In genomic region chr1:156493154-156493631, GRCh38 we compare ENCODE assay signal across 8 cellular contexts. TPM values are rescaled to one million over a fixed set of nuclear protein-coding genes. Genes with fewer than 3 reads are reported as not detected.
DNase-seq lines count a peak whose midpoint lies in the region; ATAC-seq and TF ChIP-seq lines count a peak whose summit lies in the region.

No MANE protein-coding gene starts in this region.

- peak overlapping the region; percentile 48 for H3K27ac Mint-ChIP-seq in activated CD4-positive, alpha-beta T cell treated with anti-CD3 and anti-CD28 coated beads, Interleukin-2, amount 10 ng/mL, durations not matched to agents 24 days and 14 days
- H3K27ac Mint-ChIP-seq in WTC11 = 0 out of 2 replicates have a peak overlapping the region, but pooled peaks have one; percentile 24

- H3K4me1 ChIP-seq in left lung = peaks cover 93 to 100% of the 10 kb centered on the region in 2 donors
- H3K4me1 ChIP-seq in testis = peaks cover 98% of the 10 kb centered on the region

- ATAC-seq in WTC11 = no peak
- ATAC-seq in left lung = peak; percentile 29

- POLR2A ChIA-PET in WTC11 (lab: Charles Lee) = interaction anchor here (0.6 to 1.2 kb wide), 2 partner anchors 11 to 159 kb away, joined by 4 read pairs; no protein-coding TSS in a partner anchor

- H3K4me3 Mint-ChIP-seq in activated CD4-positive, alpha-beta T cell treated with anti-CD3 and anti-CD28 coated beads, Interleukin-2, amount 10 ng/mL, durations not matched to agents 24 days and 14 days = no peak overlapping the region
- no peak overlapping the region for H3K4me3 Mint-ChIP-seq in WTC11

- 32 to 37% methylated on average over 11 of the region's 11 CpGs for WGBS in testis, 2 donors

- H3K9me3 ChIP-seq in left lung (no peaks in the 10 kb centered on the region), testis (no peaks in the 10 kb centered on the region)

- intact Hi-C loops in activated CD4-positive, alpha-beta T cell treated with anti-CD3 and anti-CD28 coated beads, Interleukin-2, amount 10 ng/mL, durations not matched to agents 24 days and 14 days (cut with micrococcal nuclease) = no loop called here
- intact Hi-C loops in left lung (cut with DNase I) (no loop called here), testis (cut with DNase I; ENCODE audit: low total_unique reads) (no loop called here)

- H3K4me3 ChIP-seq in left lung (no peak overlapping the region), testis (no peak overlapping the region)

- no peaks in the 10 kb centered on the region for H3K27me3 ChIP-seq in left lung
- H3K27me3 ChIP-seq in testis = no peaks in the 10 kb centered on the region

- H3K36me3 ChIP-seq in left lung (no peaks in the 10 kb centered on the region), testis (ENCODE audit: low read depth, missing control alignments) (no peaks in the 10 kb centered on the region)

- peaks cover 34% of the 10 kb centered on the region for H3K36me3 Mint-ChIP-seq in activated CD4-positive, alpha-beta T cell treated with anti-CD3 and anti-CD28 coated beads, Interleukin-2, amount 10 ng/mL, durations not matched to agents 24 days and 14 days (ENCODE audit: low read depth)
- no peaks in the 10 kb centered on the region for H3K36me3 Mint-ChIP-seq in WTC11

- H3K27me3 Mint-ChIP-seq in activated CD4-positive, alpha-beta T cell treated with anti-CD3 and anti-CD28 coated beads, Interleukin-2, amount 10 ng/mL, durations not matched to agents 24 days and 14 days = no peaks in the 10 kb centered on the region
- H3K27me3 Mint-ChIP-seq in WTC11 (ENCODE audit: low read depth) = no peaks in the 10 kb centered on the region

- peaks cover 81% of the 10 kb centered on the region for H3K4me1 Mint-ChIP-seq in activated CD4-positive, alpha-beta T cell treated with anti-CD3 and anti-CD28 coated beads, Interleukin-2, amount 10 ng/mL, durations not matched to agents 24 days and 14 days
- H3K4me1 Mint-ChIP-seq in WTC11 = peaks cover 95% of the 10 kb centered on the region

- DNase-seq in activated CD4-positive, alpha-beta T cell treated with anti-CD3 and anti-CD28 coated beads, Interleukin-2, amount 10 ng/mL, durations not matched to agents 24 days and 14 days = no peak
- no peak for DNase-seq in activated CD4-positive, alpha-beta T cell treated with anti-CD3 and anti-CD28 coated beads, Interleukin-2, amount 50 U/mL, for 1 hour
- no peak for DNase-seq in WTC11 (ENCODE audit: low spot score)
- DNase-seq in left lung = no peak
- no peak for DNase-seq in testis
- no peak for DNase-seq in DMS153 (lab: John Stamatoyannopoulos, UW)
- no peak for DNase-seq in hippocampal formation (lab: John Stamatoyannopoulos, UW)
- no peak for DNase-seq in NCI-H510A (lab: John Stamatoyannopoulos, UW)

- TF ChIP-seq CTCF in WTC11 (IDR thresholded peaks at IDR 0.05) = no peak
- no peak for TF ChIP-seq CTCF in left lung (IDR thresholded peaks at IDR 0.05)
- no peak for TF ChIP-seq CTCF in testis (IDR thresholded peaks at IDR 0.05)

- no peak for TF ChIP-seq POLR2A in testis (IDR thresholded peaks at IDR 0.05)

- H3K27ac ChIP-seq in left lung (peak overlapping the region; percentile 24 to 72), testis (peak overlapping the region; percentile 31 to 71)

- no peaks in the 10 kb centered on the region for H3K9me3 Mint-ChIP-seq in activated CD4-positive, alpha-beta T cell treated with anti-CD3 and anti-CD28 coated beads, Interleukin-2, amount 10 ng/mL, durations not matched to agents 24 days and 14 days
- H3K9me3 Mint-ChIP-seq in WTC11 = no peaks in the 10 kb centered on the region

- CTCF ChIA-PET in WTC11 (lab: Charles Lee) = interaction anchor here (0.8 to 6.0 kb wide), 4 partner anchors 10 to 107 kb away, joined by 3 to 145 read pairs (median 42); partner anchors contain the start of gene MEF2D

TF ChIP-seq in WTC11, 78 proteins besides CTCF, POLR2A, EP300 and RAD21 (continues in another document):
- no peak for TF ChIP-seq RORB (CRISPR knock-in tag; IDR thresholded peaks at IDR 0.05)
- TF ChIP-seq EMX1 (CRISPR knock-in tag; IDR thresholded peaks at IDR 0.05) = no peak
- no peak for TF ChIP-seq SMAD4 (CRISPR knock-in tag; IDR thresholded peaks at IDR 0.05)
- no peak for TF ChIP-seq FOXP4 (CRISPR knock-in tag; IDR thresholded peaks at IDR 0.05)
- TF ChIP-seq, protein P1, sequence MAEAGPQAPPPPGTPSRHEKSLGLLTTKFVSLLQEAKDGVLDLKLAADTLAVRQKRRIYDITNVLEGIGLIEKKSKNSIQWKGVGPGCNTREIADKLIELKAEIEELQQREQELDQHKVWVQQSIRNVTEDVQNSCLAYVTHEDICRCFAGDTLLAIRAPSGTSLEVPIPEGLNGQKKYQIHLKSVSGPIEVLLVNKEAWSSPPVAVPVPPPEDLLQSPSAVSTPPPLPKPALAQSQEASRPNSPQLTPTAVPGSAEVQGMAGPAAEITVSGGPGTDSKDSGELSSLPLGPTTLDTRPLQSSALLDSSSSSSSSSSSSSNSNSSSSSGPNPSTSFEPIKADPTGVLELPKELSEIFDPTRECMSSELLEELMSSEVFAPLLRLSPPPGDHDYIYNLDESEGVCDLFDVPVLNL (CRISPR knock-in tag; IDR thresholded peaks at IDR 0.05; ENCODE audit: borderline replicate concordance, low read depth) = no peak
- TF ChIP-seq SOX15 (CRISPR knock-in tag; IDR thresholded peaks at IDR 0.05) = no peak
- no peak for TF ChIP-seq ZNF281 (CRISPR knock-in tag; IDR thresholded peaks at IDR 0.05)
- TF ChIP-seq, protein P2, sequence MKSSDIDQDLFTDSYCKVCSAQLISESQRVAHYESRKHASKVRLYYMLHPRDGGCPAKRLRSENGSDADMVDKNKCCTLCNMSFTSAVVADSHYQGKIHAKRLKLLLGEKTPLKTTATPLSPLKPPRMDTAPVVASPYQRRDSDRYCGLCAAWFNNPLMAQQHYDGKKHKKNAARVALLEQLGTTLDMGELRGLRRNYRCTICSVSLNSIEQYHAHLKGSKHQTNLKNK (CRISPR knock-in tag; IDR thresholded peaks at IDR 0.05) = no peak
- TF ChIP-seq CREM (CRISPR knock-in tag; IDR thresholded peaks at IDR 0.05) = no peak
- TF ChIP-seq, protein P3, sequence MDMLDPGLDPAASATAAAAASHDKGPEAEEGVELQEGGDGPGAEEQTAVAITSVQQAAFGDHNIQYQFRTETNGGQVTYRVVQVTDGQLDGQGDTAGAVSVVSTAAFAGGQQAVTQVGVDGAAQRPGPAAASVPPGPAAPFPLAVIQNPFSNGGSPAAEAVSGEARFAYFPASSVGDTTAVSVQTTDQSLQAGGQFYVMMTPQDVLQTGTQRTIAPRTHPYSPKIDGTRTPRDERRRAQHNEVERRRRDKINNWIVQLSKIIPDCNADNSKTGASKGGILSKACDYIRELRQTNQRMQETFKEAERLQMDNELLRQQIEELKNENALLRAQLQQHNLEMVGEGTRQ (CRISPR knock-in tag; IDR thresholded peaks at IDR 0.05) = no peak
- TF ChIP-seq, protein P4, sequence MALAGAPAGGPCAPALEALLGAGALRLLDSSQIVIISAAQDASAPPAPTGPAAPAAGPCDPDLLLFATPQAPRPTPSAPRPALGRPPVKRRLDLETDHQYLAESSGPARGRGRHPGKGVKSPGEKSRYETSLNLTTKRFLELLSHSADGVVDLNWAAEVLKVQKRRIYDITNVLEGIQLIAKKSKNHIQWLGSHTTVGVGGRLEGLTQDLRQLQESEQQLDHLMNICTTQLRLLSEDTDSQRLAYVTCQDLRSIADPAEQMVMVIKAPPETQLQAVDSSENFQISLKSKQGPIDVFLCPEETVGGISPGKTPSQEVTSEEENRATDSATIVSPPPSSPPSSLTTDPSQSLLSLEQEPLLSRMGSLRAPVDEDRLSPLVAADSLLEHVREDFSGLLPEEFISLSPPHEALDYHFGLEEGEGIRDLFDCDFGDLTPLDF (CRISPR knock-in tag; IDR thresholded peaks at IDR 0.05) = no peak
- no peak for TF ChIP-seq MYBL2 (CRISPR knock-in tag; IDR thresholded peaks at IDR 0.05)
- no peak for TF ChIP-seq ZNF317 (CRISPR knock-in tag; IDR thresholded peaks at IDR 0.05; ENCODE audit: borderline replicate concordance, low read depth)
- TF ChIP-seq NR1H2 (CRISPR knock-in tag; IDR thresholded peaks at IDR 0.05) = no peak

RNA-seq across cellular contexts. Expression of gene MEF2D, which starts 7.4 kb away (rescaled TPM):
- 29.7 and 29.8 TPM in 2 replicates for total RNA-seq in activated CD4-positive, alpha-beta T cell treated with anti-CD3 and anti-CD28 coated beads, Interleukin-2, amount 10 ng/mL, durations not matched to agents 24 days and 14 days
- 20.6 to 24.1 TPM (median 24.0 TPM) in 3 replicates for total RNA-seq in WTC11 (2021)
- 10 to 100 TPM; 45.4 to 52.8 TPM for total RNA-seq in left lung
- total RNA-seq in testis = 100 to 1,000 TPM in 1 of 2 donors, 10 to 100 TPM in 1; 96.8 to 113 TPM
- 34.4 TPM for polyA plus RNA-seq in testis (ENCODE audit: insufficient read depth, low read depth, low replicate concordance)
